Comparison of ENCODE assay signal across 19 cellular contexts in the genomic region with DNA sequence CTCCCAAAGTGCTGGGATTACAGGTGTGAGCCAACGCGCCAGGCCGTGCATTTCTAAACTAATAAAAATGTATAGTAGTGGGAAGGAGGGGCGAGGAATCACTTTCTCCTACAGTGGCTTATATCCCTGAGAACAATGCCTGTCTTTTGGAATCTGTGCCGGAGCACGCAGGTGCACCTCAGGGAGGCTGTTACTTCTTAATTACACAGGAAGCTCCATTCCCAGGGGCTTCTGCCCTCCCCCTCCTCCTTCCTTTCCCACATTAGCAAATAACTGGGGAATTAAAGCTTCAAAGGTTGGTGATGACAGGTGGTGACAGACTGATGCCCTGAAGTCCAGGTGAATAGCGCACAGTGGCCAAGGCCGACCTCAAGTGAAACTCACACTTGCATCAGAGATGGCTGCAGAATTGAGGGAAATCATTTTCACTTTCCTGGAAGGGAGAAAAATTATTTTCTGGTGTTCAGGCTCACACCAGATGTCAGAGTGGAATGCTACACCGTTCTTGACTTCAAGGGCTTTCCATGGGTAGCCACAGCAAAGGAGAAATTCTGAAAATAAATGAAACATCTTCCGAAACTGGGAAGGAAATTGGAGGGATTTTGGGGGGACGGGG. TPM values are rescaled to one million over a fixed set of nuclear protein-coding genes. Genes with fewer than 3 reads are reported as not detected.
DNase-seq lines count a peak whose midpoint lies in the region; ATAC-seq and TF ChIP-seq lines count a peak whose summit lies in the region.
"Had no signal": no experiment of that assay in that cellular context is flagged by ENCODE, and none has a peak within 500 bp of the region (broad histone marks: within the 10 kb centered on the region; RNA-seq: fewer than 3 reads in every experiment).

No MANE protein-coding gene starts in this region.

- no peaks in the 10 kb centered on the region for H3K4me1 ChIP-seq in mesendoderm (ENCODE audit: control insufficient read depth, low read depth, low read length)
- peaks cover 19% of the 10 kb centered on the region for H3K4me1 ChIP-seq in suprapubic skin
- no peaks in the 10 kb centered on the region for H3K4me1 ChIP-seq in adrenal gland (replicated peaks in 1 of 2)

- H3K56ac ChIP-seq in mesendoderm (ENCODE audit: low read length) = no peak overlapping the region

- H3K18ac ChIP-seq in mesendoderm (ENCODE audit: low read length) = no peak overlapping the region

- H3K27me3 ChIP-seq in mesendoderm (ENCODE audit: insufficient read depth, low read length, poor library complexity) (no peaks in the 10 kb centered on the region), MG63 (no peaks in the 10 kb centered on the region), suprapubic skin (no peaks in the 10 kb centered on the region), adrenal gland (no peaks in the 10 kb centered on the region)

- no peak for TF ChIP-seq CTCF in WTC11 (IDR thresholded peaks at IDR 0.05)
- TF ChIP-seq CTCF in suprapubic skin (IDR thresholded peaks at IDR 0.05) = no peak
- no peak for TF ChIP-seq CTCF in adrenal gland (IDR thresholded peaks at IDR 0.05)

- H3K27ac ChIP-seq in mesendoderm (ENCODE audit: low read depth, low read length) (no peak overlapping the region), suprapubic skin (no peak overlapping the region), adrenal gland (no peak overlapping the region)
- H3K27ac ChIP-seq: BLaER1 had no signal

- H3K4me1 Mint-ChIP-seq in WTC11 = peaks cover 41% of the 10 kb centered on the region

- no peaks in the 10 kb centered on the region for H3K79me2 ChIP-seq in mesendoderm (ENCODE audit: control insufficient read depth, insufficient read depth, low read length)

- POLR2A ChIA-PET in WTC11 (lab: Charles Lee) = no interaction called here

- no peak overlapping the region for H3K9ac ChIP-seq in mesendoderm (ENCODE audit: low read length)
- H3K9ac ChIP-seq: BLaER1 had no signal

- no peak overlapping the region for H3K4ac ChIP-seq in mesendoderm (ENCODE audit: low read depth, low read length)

- H3K36me3 Mint-ChIP-seq in WTC11 = peaks cover 5% of the 10 kb centered on the region

- no peak overlapping the region for H2AK5ac ChIP-seq in mesendoderm (ENCODE audit: low read length)

- no peak overlapping the region for H2BK15ac ChIP-seq in mesendoderm (replicated peaks; ENCODE audit: low read depth)

- H3K9me3 Mint-ChIP-seq in WTC11 = peaks cover 9% of the 10 kb centered on the region
- H3K9me3 Mint-ChIP-seq: CD8-positive, alpha-beta memory T cell had no signal

- CTCF ChIA-PET in WTC11 (lab: Charles Lee) = interaction anchor here (1.0 kb wide), 1 partner anchor 92 kb away, joined by 3 read pairs; no protein-coding TSS in a partner anchor

- DNase-seq in GM03348 (ENCODE audit: low spot score) (peak; percentile 30), NCI-H146 treated with DMSO at 0.1 percent for 48 hours (lab: John Stamatoyannopoulos, UW; ENCODE audit: unreplicated experiment) (peak; percentile 74), WTC11 (ENCODE audit: low spot score) (no peak), mesendoderm (peak; percentile 30), MG63 (no peak), suprapubic skin (ENCODE audit: low spot score in 2 of 2) (no peak), adrenal gland (no peak)
- DNase-seq: CD8-positive, alpha-beta memory T cell; KBM-7; NCI-H1092; NCI-H1930; NCI-H2227 treated with DMSO at 0.1 percent for 48 hours; NCI-H524 treated with DMSO at 0.1 percent for 48 hours had no signal

- no peaks in the 10 kb centered on the region for H3K79me1 ChIP-seq in mesendoderm (ENCODE audit: low read length)

- no peak overlapping the region for H4K8ac ChIP-seq in mesendoderm (ENCODE audit: low read depth, low read length)

- 0 out of 2 replicates have a peak, but pooled peaks have one; percentile 4 for ATAC-seq in WTC11
- no peak for ATAC-seq in HG03439 (IDR thresholded peaks at IDR 0.05; ENCODE audit: unreplicated experiment)
- ATAC-seq: Panc1, Right ventricle myocardium inferior, SK-N-SH treated with all-trans-retinoic acid at 6 μM for 48 hours had no signal

- H3K36me3 ChIP-seq in mesendoderm (ENCODE audit: control insufficient read depth, insufficient read depth, low read length) (peaks cover 4% of the 10 kb centered on the region), MG63 (peaks cover 11% of the 10 kb centered on the region), suprapubic skin (peaks cover 4% of the 10 kb centered on the region), adrenal gland (replicated peaks in 1 of 2) (peaks cover 0 to 6% of the 10 kb centered on the region in 2 donors)

- H3K27me3 Mint-ChIP-seq in WTC11 (ENCODE audit: low read depth) = peaks cover 31% of the 10 kb centered on the region

- H3K4me3 Mint-ChIP-seq in WTC11 = peak overlapping the region; percentile 14
- H3K4me3 Mint-ChIP-seq: CD8-positive, alpha-beta memory T cell had no signal

- TF ChIP-seq POLR2A in suprapubic skin (IDR thresholded peaks at IDR 0.05) = no peak
- no peak for TF ChIP-seq POLR2A in adrenal gland (IDR thresholded peaks at IDR 0.05)

- no peak overlapping the region for H4K5ac ChIP-seq in mesendoderm (ENCODE audit: low read length)

- no peak overlapping the region for H3K23ac ChIP-seq in mesendoderm (ENCODE audit: low read length)

- H2BK120ac ChIP-seq in mesendoderm (ENCODE audit: low read depth, low read length) = no peak overlapping the region

- H3K27ac Mint-ChIP-seq in WTC11 = 0 out of 2 replicates have a peak overlapping the region, but pooled peaks have one; percentile 18
- H3K27ac Mint-ChIP-seq: CD8-positive, alpha-beta memory T cell had no signal

- no CpG with 5 or more reads among the region's 11 CpGs for WGBS in mesendoderm (ENCODE audit: extremely low coverage, insufficient coverage, low lambda C conversion rate)
- 77% methylated on average over 11 of the region's 11 CpGs for WGBS in suprapubic skin
- WGBS in adrenal gland, 4 donors = 82 to 88% (median 85%) methylated on average over 11 of the region's 11 CpGs

- no peak overlapping the region for H2BK5ac ChIP-seq in mesendoderm (ENCODE audit: low read length)

- H3K9me3 ChIP-seq in MG63 = no peaks in the 10 kb centered on the region; the same call in 1 of the 2 replicates
- no peaks in the 10 kb centered on the region for H3K9me3 ChIP-seq in suprapubic skin
- H3K9me3 ChIP-seq in adrenal gland (replicated peaks in 1 of 3) = no peaks in the 10 kb centered on the region
- H3K9me3 ChIP-seq: BLaER1 had no signal

- TF ChIP-seq EP300 in suprapubic skin (IDR thresholded peaks at IDR 0.05) = no peak

- no peak overlapping the region for H3K4me2 ChIP-seq in mesendoderm (ENCODE audit: low read length)
- H3K4me2 ChIP-seq: BLaER1 had no signal

- intact Hi-C loops in adrenal gland (cut with DNase I) = no loop called here

- H3K4me3 ChIP-seq in mesendoderm (ENCODE audit: low read length) = no peak overlapping the region
- no peak overlapping the region for H3K4me3 ChIP-seq in MG63
- H3K4me3 ChIP-seq in suprapubic skin = no peak overlapping the region
- H3K4me3 ChIP-seq in adrenal gland = no peak overlapping the region
- H3K4me3 ChIP-seq: BLaER1 had no signal

TF ChIP-seq in WTC11, 78 proteins besides CTCF, POLR2A, EP300 and RAD21:
- no peak for TF ChIP-seq TP53 (CRISPR knock-in tag; IDR thresholded peaks at IDR 0.05)

RNA-seq across cellular contexts. Expression of a gene that starts 3.7 kb away (rescaled TPM):
- total RNA-seq in WTC11 (2021) (1.8 to 2.6 TPM (median 1.9 TPM) in 3 replicates), suprapubic skin (10 to 100 TPM in 2 of 4 donors, 1 to 10 TPM in 2; 3.6 to 13.1 (median 9.0) TPM), adrenal gland (under 1 TPM in 4 of 8 donors, not detected in 4; 0.25 to 0.57 (median 0.35) TPM)
- polyA plus RNA-seq in mesendoderm (2013, experiment 1 of 2) = 0.44 TPM
- polyA plus RNA-seq in mesendoderm (2013, experiment 2 of 2) = 0.31 TPM
- total RNA-seq in MG63 (2014; rRNA removed; shearing (Covaris generic); ENCODE audit: low replicate concordance) = not detected in 2 replicates
- polyA plus RNA-seq in adrenal gland = under 1 TPM; 0.07 to 0.64 (median 0.29) TPM
- total RNA-seq: CD8-positive, alpha-beta memory T cell; Daoy; Right ventricle myocardium inferior had no signal
- polyA plus RNA-seq: CD8-positive, alpha-beta memory T cell had no signal

RNA-seq across cellular contexts. Expression of a gene that starts 37.1 kb away (rescaled TPM):
- total RNA-seq in WTC11 (2021) (858 to 1,399 TPM (median 1,351 TPM) in 3 replicates), suprapubic skin (100 to 1,000 TPM; 294 to 522 (median 411) TPM), adrenal gland (1,000 to 10,000 TPM in 6 of 8 donors, 100 to 1,000 TPM in 2; 865 to 1,257 (median 1,087) TPM)
- polyA plus RNA-seq in mesendoderm (2013, experiment 1 of 2) = 429 TPM
- 421 TPM for polyA plus RNA-seq in mesendoderm (2013, experiment 2 of 2)
- total RNA-seq in MG63 (2014; rRNA removed; shearing (Covaris generic); ENCODE audit: low replicate concordance) = 3,484 and 3,839 TPM in 2 replicates
- 1,000 to 10,000 TPM in 1 of 3 donors, 100 to 1,000 TPM in 2; 520 to 1,308 (median 545) TPM for polyA plus RNA-seq in adrenal gland

Comparison
In these comparisons a context has a peak if more than half of its experiments do, and no peak if none do; other contexts are left out.
1. DNase-seq: peak in GM03348 (single experiment), NCI-H146 treated with DMSO at 0.1 percent for 48 hours (single experiment) and mesendoderm (single experiment); none in WTC11 (single experiment), MG63 (single experiment), suprapubic skin (0 of 2) and adrenal gland (0 of 7).